In the genomic region with DNA sequence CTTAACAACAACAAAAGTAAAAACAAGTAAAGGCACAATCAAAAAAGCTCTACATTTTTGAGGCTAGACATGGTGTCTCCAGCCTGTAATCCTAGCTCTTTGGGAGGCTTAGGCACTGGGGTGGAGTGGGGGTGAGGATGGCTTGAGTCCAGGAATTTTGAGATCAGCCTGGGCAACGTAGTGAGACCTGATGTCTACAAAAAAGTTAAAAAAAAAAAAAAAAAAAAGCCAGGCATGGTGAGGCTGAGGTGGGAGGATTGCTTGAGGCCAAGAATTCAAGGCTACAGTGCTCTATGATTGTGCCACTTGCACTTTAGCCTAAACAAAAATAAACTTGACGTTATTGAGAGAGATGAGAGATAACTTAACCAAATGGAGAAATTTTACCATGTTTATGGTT, we compare ENCODE assay signal across 24 cellular contexts.
DNase-seq lines count a peak whose midpoint lies in the region; ATAC-seq and TF ChIP-seq lines count a peak whose summit lies in the region.
"Had no signal": no experiment of that assay in that cellular context is flagged by ENCODE, and none has a peak within 500 bp of the region (broad histone marks: within the 10 kb centered on the region; RNA-seq: fewer than 3 reads in every experiment).

No MANE protein-coding gene starts in this region.

- no peak overlapping the region for H2AFZ ChIP-seq in mammary epithelial cell (ENCODE audit: low read depth, low read length)
- H2AFZ ChIP-seq: GM23248 had no signal

- in situ Hi-C loops in mammary epithelial cell (cut with MboI; ENCODE audit: low sequenced_read_pairs in 2 of 2), result no loop called here

- H3K4me2 ChIP-seq in mammary epithelial cell (ENCODE audit: insufficient read depth, low read depth, low read length), result no peak overlapping the region
- H3K4me2 ChIP-seq: A549; BLaER1 treated with 17β-estradiol and CSF1 and Interleukin-3, amounts not matched to agents 10 nM and 100 nM had no signal

- H3K27ac ChIP-seq in mammary epithelial cell (ENCODE audit: insufficient read depth, low read depth, low read length), result no peak overlapping the region
- peak overlapping the region; percentile 36; the same call in 1 of the 2 replicates for H3K27ac ChIP-seq in SJSA1
- peak overlapping the region; percentile 11 for H3K27ac ChIP-seq in psoas muscle
- H3K27ac ChIP-seq: A549; BLaER1 treated with 17β-estradiol and CSF1 and Interleukin-3, amounts not matched to agents 10 nM and 100 nM; GM23248 had no signal

- TF ChIP-seq CTCF in MCF 10A (IDR thresholded peaks at IDR 0.05; ENCODE audit: unreplicated experiment), result no peak
- TF ChIP-seq CTCF in mammary epithelial cell (conservative IDR thresholded peaks at IDR 0.05 in 1 of 2, IDR thresholded peaks at IDR 0.05 in 1 of 2; ENCODE audit: extremely low read depth in 1 of 2, insufficient read depth in 1 of 2, low read depth in 1 of 2, low read length in 2 of 2), result no peak
- no peak for TF ChIP-seq CTCF in psoas muscle (IDR thresholded peaks at IDR 0.05)

- H3K9ac ChIP-seq in mammary epithelial cell (ENCODE audit: insufficient read depth, low read length), result no peak overlapping the region
- H3K9ac ChIP-seq: BLaER1 treated with 17β-estradiol and CSF1 and Interleukin-3, amounts not matched to agents 10 nM and 100 nM; GM23248 had no signal

- peaks cover 33% of the 10 kb centered on the region for H3K36me3 Mint-ChIP-seq in MCF 10A (ENCODE audit: insufficient read depth, unreplicated experiment)
- H3K36me3 Mint-ChIP-seq in activated CD4-positive, alpha-beta T cell treated with anti-CD3 and anti-CD28 coated beads, Interleukin-2, amount 10 ng/mL, durations not matched to agents 7 days and 5 days (ENCODE audit: low read depth), result peaks cover 32% of the 10 kb centered on the region

- dilution Hi-C loops in mammary epithelial cell (cut with HindIII; ENCODE audit: low sequenced_read_pairs), result no loop called here

- H3K4me1 Mint-ChIP-seq in MCF 10A (ENCODE audit: insufficient read depth, unreplicated experiment), result no peaks in the 10 kb centered on the region
- peaks cover under 1% of the 10 kb centered on the region for H3K4me1 Mint-ChIP-seq in activated CD4-positive, alpha-beta T cell treated with anti-CD3 and anti-CD28 coated beads, Interleukin-2, amount 10 ng/mL, durations not matched to agents 7 days and 5 days

- intact Hi-C loops in MCF 10A (cut with micrococcal nuclease) (no loop called here), mammary epithelial cell (cut with micrococcal nuclease) (no loop called here), psoas muscle (cut with DNase I) (no loop called here)

- H3K9me3 ChIP-seq in mammary epithelial cell (replicated peaks; ENCODE audit: insufficient read depth, low read length) (no peaks in the 10 kb centered on the region), MG63 (peaks cover 19% of the 10 kb centered on the region), SJSA1 (replicated peaks) (no peaks in the 10 kb centered on the region), psoas muscle (peaks cover 8% of the 10 kb centered on the region)

- peaks cover 83% of the 10 kb centered on the region for H3K79me2 ChIP-seq in mammary epithelial cell (ENCODE audit: insufficient read depth, low read length)

- POLR2A ChIA-PET in MCF 10A (lab: Yijun Ruan, JAX), result no interaction called here
- POLR2A ChIA-PET in activated CD4-positive, alpha-beta T cell treated with anti-CD3 and anti-CD28 coated beads, Interleukin-2, amount 10 ng/mL, durations not matched to agents 7 days and 5 days (lab: Charles Lee), result no interaction called here

- no peak for DNase-seq in MCF 10A (ENCODE audit: unreplicated experiment)
- DNase-seq in mammary epithelial cell, result no peak
- peak; percentile 14 for DNase-seq in MG63
- DNase-seq in SJSA1 (ENCODE audit: low read depth in 1 of 2, low spot score in 2 of 2), result peak; percentile 47 to 56
- DNase-seq in psoas muscle, result no peak
- DNase-seq in activated CD4-positive, alpha-beta T cell treated with anti-CD3 and anti-CD28 coated beads, Interleukin-2, amount 10 ng/mL, durations not matched to agents 7 days and 5 days, result no peak
- DNase-seq in activated CD4-positive, CD25-positive, alpha-beta regulatory T cell treated with anti-CD3 and anti-CD28 coated beads, Interleukin-2, amount 50 U/mL, for 72 hours, result no peak
- DNase-seq: AML-193; CD4-positive, alpha-beta T cell; DMS79; EL; GDM1; GM23248; H7; KBM-7; MM.1S; NCI-H2029; NCI-H2171; NCI-H345; NCI-H510A treated with DMSO at 0.1 percent for 48 hours; NCI-H774 had no signal

- H3K9me3 Mint-ChIP-seq in MCF 10A (ENCODE audit: unreplicated experiment), result peaks cover 29% of the 10 kb centered on the region
- H3K9me3 Mint-ChIP-seq in activated CD4-positive, alpha-beta T cell treated with anti-CD3 and anti-CD28 coated beads, Interleukin-2, amount 10 ng/mL, durations not matched to agents 7 days and 5 days, result peaks cover 20% of the 10 kb centered on the region

- H3K4me3 Mint-ChIP-seq in MCF 10A (ENCODE audit: unreplicated experiment), result no peak overlapping the region
- H3K4me3 Mint-ChIP-seq in activated CD4-positive, alpha-beta T cell treated with anti-CD3 and anti-CD28 coated beads, Interleukin-2, amount 10 ng/mL, durations not matched to agents 7 days and 5 days, result no peak overlapping the region
- H3K4me3 Mint-ChIP-seq: CD4-positive, alpha-beta T cell had no signal

- peak overlapping the region; percentile 57 for H3K27ac Mint-ChIP-seq in MCF 10A (ENCODE audit: low read depth, unreplicated experiment)
- no peak overlapping the region for H3K27ac Mint-ChIP-seq in activated CD4-positive, alpha-beta T cell treated with anti-CD3 and anti-CD28 coated beads, Interleukin-2, amount 10 ng/mL, durations not matched to agents 7 days and 5 days
- H3K27ac Mint-ChIP-seq: CD4-positive, alpha-beta T cell had no signal

- WGBS in mammary epithelial cell (ENCODE audit: low coverage, missing lambda C conversion rate), result 100% methylated on average over 1 of the region's 2 CpGs
- WGBS in psoas muscle, 3 donors, result 17 to 33% (median 21%) methylated on average over 2 of the region's 2 CpGs

- no TSS peak for BruUV-seq in MCF 10A (replicated peaks; lab: Mats Ljungman, UMichigan)
- no TSS peak for BruUV-seq in mammary epithelial cell (replicated peaks; lab: Mats Ljungman, UMichigan)

- H3K27me3 Mint-ChIP-seq in MCF 10A (ENCODE audit: insufficient read depth, unreplicated experiment), result no peaks in the 10 kb centered on the region
- no peaks in the 10 kb centered on the region for H3K27me3 Mint-ChIP-seq in activated CD4-positive, alpha-beta T cell treated with anti-CD3 and anti-CD28 coated beads, Interleukin-2, amount 10 ng/mL, durations not matched to agents 7 days and 5 days
- H3K27me3 Mint-ChIP-seq: CD4-positive, alpha-beta T cell had no signal

- no peak overlapping the region for H3K4me3 ChIP-seq in mammary epithelial cell (replicated peaks in 1 of 3; ENCODE audit: insufficient read depth in 1 of 3, low read depth in 2 of 3, low read length in 3 of 3)
- no peak overlapping the region for H3K4me3 ChIP-seq in MG63
- H3K4me3 ChIP-seq in SJSA1, result no peak overlapping the region
- no peak overlapping the region for H3K4me3 ChIP-seq in psoas muscle
- H3K4me3 ChIP-seq: A549; BLaER1 treated with 17β-estradiol and CSF1 and Interleukin-3, amounts not matched to agents 10 nM and 100 nM; GM12878; GM23248 had no signal

- H4K20me1 ChIP-seq in mammary epithelial cell (ENCODE audit: insufficient read depth, low read length), result no peaks in the 10 kb centered on the region

- H3K27me3 ChIP-seq in mammary epithelial cell (ENCODE audit: insufficient read depth, low read length) (no peaks in the 10 kb centered on the region), MG63 (no peaks in the 10 kb centered on the region), SJSA1 (replicated peaks) (no peaks in the 10 kb centered on the region), psoas muscle (ENCODE audit: insufficient read depth in 3 of 3, low read length in 2 of 3) (no peaks in the 10 kb centered on the region)
- H3K27me3 ChIP-seq: BLaER1 treated with 17β-estradiol and CSF1 and Interleukin-3, amounts not matched to agents 10 nM and 100 nM had no signal

- ATAC-seq in psoas muscle, result peak in 3 of 4 donors; percentile 25 to 51 (median 29)
- ATAC-seq: A549, GM12878 had no signal

- CTCF ChIA-PET in MCF 10A (lab: Yijun Ruan, JAX), result no interaction called here
- CTCF ChIA-PET in mammary epithelial cell (lab: Charles Lee; ENCODE audit: low non-redundant PET), result no interaction called here
- CTCF ChIA-PET in activated CD4-positive, alpha-beta T cell treated with anti-CD3 and anti-CD28 coated beads, Interleukin-2, amount 10 ng/mL, durations not matched to agents 7 days and 5 days (lab: Charles Lee), result no interaction called here

- peaks cover 2% of the 10 kb centered on the region for H3K36me3 ChIP-seq in mammary epithelial cell (ENCODE audit: insufficient read depth, low read length)
- peaks cover 47% of the 10 kb centered on the region for H3K36me3 ChIP-seq in MG63
- peaks cover 46% of the 10 kb centered on the region for H3K36me3 ChIP-seq in SJSA1
- H3K36me3 ChIP-seq in psoas muscle (ENCODE audit: insufficient read depth in 1 of 2, low read depth in 1 of 2), result peaks cover 0 to 14% of the 10 kb centered on the region in 2 donors

- H3K4me1 ChIP-seq in mammary epithelial cell (ENCODE audit: insufficient read depth, low read length), result no peaks in the 10 kb centered on the region
- peaks cover 53% of the 10 kb centered on the region for H3K4me1 ChIP-seq in SJSA1 (replicated peaks)
- H3K4me1 ChIP-seq in psoas muscle, result peaks cover 64% of the 10 kb centered on the region
- H3K4me1 ChIP-seq: A549 had no signal

Comparison
In these comparisons a context has a peak if more than half of its experiments do, and no peak if none do; other contexts are left out.
1. DNase-seq: peak in MG63 (single experiment) and SJSA1 (2 of 2); none in MCF 10A (single experiment), mammary epithelial cell (single experiment), psoas muscle (0 of 2), activated CD4-positive, alpha-beta T cell treated with anti-CD3 and anti-CD28 coated beads, Interleukin-2, amount 10 ng/mL, durations not matched to agents 7 days and 5 days (single experiment) and activated CD4-positive, CD25-positive, alpha-beta regulatory T cell treated with anti-CD3 and anti-CD28 coated beads, Interleukin-2, amount 50 U/mL, for 72 hours (single experiment).